32 cellular contexts compared by ENCODE assay signal in genomic region chr16:19135201-19135838, GRCh38. TPM values are rescaled to one million over a fixed set of nuclear protein-coding genes. Genes with fewer than 3 reads are reported as not detected.
DNase-seq lines count a peak whose midpoint lies in the region; ATAC-seq and TF ChIP-seq lines count a peak whose summit lies in the region.
"Had no signal": no experiment of that assay in that cellular context is flagged by ENCODE, and none has a peak within 500 bp of the region (broad histone marks: within the 10 kb centered on the region; RNA-seq: fewer than 3 reads in every experiment).

No MANE protein-coding gene starts in this region.

- no peak overlapping the region for H2AFZ ChIP-seq in hepatocyte

- H3K4me1 ChIP-seq in SJSA1 (replicated peaks): peaks cover 82% of the 10 kb centered on the region
- H3K4me1 ChIP-seq in hepatocyte (ENCODE audit: insufficient read depth): peaks cover 52% of the 10 kb centered on the region
- H3K4me1 ChIP-seq in transverse colon: peaks cover 33 to 71% (median 49%) of the 10 kb centered on the region in 4 donors

- no peaks in the 10 kb centered on the region for H3K9me3 ChIP-seq in SJSA1 (replicated peaks)
- H3K9me3 ChIP-seq in hepatocyte (ENCODE audit: low read depth): no peaks in the 10 kb centered on the region
- H3K9me3 ChIP-seq in transverse colon: no peaks in the 10 kb centered on the region
- H3K9me3 ChIP-seq: esophagus muscularis mucosa, heart right ventricle, neutrophil, right lobe of liver, SK-N-SH, thoracic aorta, vagina had no signal

- TF ChIP-seq POLR2A in transverse colon (IDR thresholded peaks at IDR 0.05): no peak

- no peak for TF ChIP-seq CTCF in hepatocyte (IDR thresholded peaks at IDR 0.05; ENCODE audit: poor library complexity)
- TF ChIP-seq CTCF in transverse colon (IDR thresholded peaks at IDR 0.05): no peak
- TF ChIP-seq CTCF in MCF 10A (IDR thresholded peaks at IDR 0.05; ENCODE audit: unreplicated experiment): no peak

- TF ChIP-seq EP300 in transverse colon (IDR thresholded peaks at IDR 0.05; ENCODE audit: low read depth): no peak

- WGBS in hepatocyte (ENCODE audit: low lambda C conversion rate, missing lambda C conversion rate): 62% methylated on average over 10 of the region's 10 CpGs
- 69 to 80% methylated on average over 2 to 10 of the region's 10 CpGs for WGBS in transverse colon (ENCODE audit: low coverage in 1 of 2), 2 donors

- H3K4me3 ChIP-seq in SJSA1 (no peak overlapping the region), hepatocyte (no peak overlapping the region), transverse colon (no peak overlapping the region)
- H3K4me3 ChIP-seq: esophagus muscularis mucosa, heart right ventricle, K562, right lobe of liver, thoracic aorta, vagina had no signal

- CTCF ChIA-PET in MCF 10A (lab: Yijun Ruan, JAX): interaction anchor here (0.6 to 2.8 kb wide), 6 partner anchors 11 to 420 kb away, joined by 3 to 20 read pairs (median 6); partner anchors contain the start of gene VPS35L

- no TSS peak for BruUV-seq in MCF 10A (replicated peaks; lab: Mats Ljungman, UMichigan)

- no peaks in the 10 kb centered on the region for H4K20me1 ChIP-seq in hepatocyte (ENCODE audit: insufficient read depth, poor library complexity, severe bottlenecking)

- DNase-seq in NCI-H510A treated with DMSO at 0.1 percent for 48 hours (lab: John Stamatoyannopoulos, UW) (peak; percentile 86), NCI-H510A (lab: John Stamatoyannopoulos, UW) (no peak), SJSA1 (ENCODE audit: low read depth in 1 of 2, low spot score in 2 of 2) (peak in 1 of 2 experiments; percentile 63), hepatocyte (ENCODE audit: low spot score) (no peak), transverse colon (no peak), MCF 10A (ENCODE audit: unreplicated experiment) (no peak)
- DNase-seq: activated B cell treated with CpG ODN at 0.5 μM for 24 hours; activated CD4-positive, alpha-beta T cell treated with anti-CD3 and anti-CD28 coated beads, Interleukin-2, amount 50 U/mL, for 1 hour; activated gamma-delta T cell; activated naive CD8-positive, alpha-beta T cell treated with anti-CD3 and anti-CD28 coated beads for 36 hours; activated T-cell treated with anti-CD3 and anti-CD28 coated beads, Interleukin-2, amount 50 U/mL, for 4 hours; anterior cingulate cortex; DND-41; effector CD4-positive, alpha-beta T cell; foreskin melanocyte; GF-D8; NCI-H226; right lobe of liver; RPMI8226; SK-N-SH; stimulated activated CD8-positive, alpha-beta memory T cell treated with anti-CD3 and anti-CD28 coated beads, Interleukin-4, amount 100 ng/mL, for 48 hours had no signal

- no peaks in the 10 kb centered on the region for H3K9me2 ChIP-seq in hepatocyte (replicated peaks; ENCODE audit: insufficient read depth)
- H3K9me2 ChIP-seq: SK-N-SH had no signal

- in situ Hi-C loops in transverse colon (cut with MboI; ENCODE audit: low pct_ligation_motif_present in 1 of 4, low pct_unique_long_range_greater_than_20kb in 1 of 4, low sequenced_read_pairs in 3 of 4): no loop called here

- H3K9me3 Mint-ChIP-seq in MCF 10A (ENCODE audit: unreplicated experiment): no peaks in the 10 kb centered on the region
- H3K9me3 Mint-ChIP-seq: activated B cell treated with CpG ODN at 0.5 μM for 24 hours; activated naive CD8-positive, alpha-beta T cell treated with anti-CD3 and anti-CD28 coated beads for 36 hours; activated T-cell treated with anti-CD3 and anti-CD28 coated beads, Interleukin-2, amount 50 U/mL, for 4 hours; stimulated activated naive CD8-positive, alpha-beta T cell treated with anti-CD3 and anti-CD28 coated beads, Interleukin-15, Interleukin-2, amounts not matched to agents 100 ng/mL and 50 ng/mL, for 24 hours had no signal

- H3K27ac Mint-ChIP-seq in MCF 10A (ENCODE audit: low read depth, unreplicated experiment): no peak overlapping the region
- H3K27ac Mint-ChIP-seq: activated B cell treated with CpG ODN at 0.5 μM for 24 hours; activated naive CD8-positive, alpha-beta T cell treated with anti-CD3 and anti-CD28 coated beads for 36 hours; progenitor cell of endocrine pancreas; stimulated activated naive CD8-positive, alpha-beta T cell treated with anti-CD3 and anti-CD28 coated beads, Interleukin-15, Interleukin-2, amounts not matched to agents 100 ng/mL and 50 ng/mL, for 24 hours had no signal

- H3K79me2 ChIP-seq in hepatocyte: no peaks in the 10 kb centered on the region

- H3K36me3 ChIP-seq in SJSA1 (no peaks in the 10 kb centered on the region), hepatocyte (replicated peaks; ENCODE audit: insufficient read depth, low read depth) (no peaks in the 10 kb centered on the region), transverse colon (no peaks in the 10 kb centered on the region)
- H3K36me3 ChIP-seq: esophagus muscularis mucosa, heart right ventricle, neutrophil, right lobe of liver, thoracic aorta, vagina had no signal

- POLR2A ChIA-PET in MCF 10A (lab: Yijun Ruan, JAX): interaction anchor here (1.7 to 11.6 kb wide), 2 partner anchors 9 to 17 kb away, joined by 6 to 298 read pairs; partner anchors contain the start of gene ITPRIPL2

- H3K27me3 Mint-ChIP-seq in MCF 10A (ENCODE audit: insufficient read depth, unreplicated experiment): no peaks in the 10 kb centered on the region

- H3K4me1 Mint-ChIP-seq in MCF 10A (ENCODE audit: insufficient read depth, unreplicated experiment): peaks cover 55% of the 10 kb centered on the region

- no peak overlapping the region for H3K4me3 Mint-ChIP-seq in MCF 10A (ENCODE audit: unreplicated experiment)
- H3K4me3 Mint-ChIP-seq: activated B cell treated with CpG ODN at 0.5 μM for 24 hours; activated naive CD8-positive, alpha-beta T cell treated with anti-CD3 and anti-CD28 coated beads for 36 hours; activated T-cell treated with anti-CD3 and anti-CD28 coated beads, Interleukin-2, amount 50 U/mL, for 4 hours; stimulated activated naive CD8-positive, alpha-beta T cell treated with anti-CD3 and anti-CD28 coated beads, Interleukin-15, Interleukin-2, amounts not matched to agents 100 ng/mL and 50 ng/mL, for 24 hours had no signal

- ATAC-seq in GM21576 (IDR thresholded peaks at IDR 0.05; ENCODE audit: unreplicated experiment) (no peak), HG02610 (IDR thresholded peaks at IDR 0.05; ENCODE audit: unreplicated experiment) (no peak)
- ATAC-seq: activated T-cell treated with anti-CD3 and anti-CD28 coated beads, Interleukin-2, amount 50 U/mL, for 4 hours had no signal

- H3K4me2 ChIP-seq in hepatocyte: no peak overlapping the region
- H3K4me2 ChIP-seq: SK-N-SH had no signal

- peak overlapping the region; percentile 49 for H3K27ac ChIP-seq in SJSA1
- peak overlapping the region; percentile 87 for H3K27ac ChIP-seq in hepatocyte
- peak overlapping the region in 3 of 4 donors; percentile 54 to 64 (median 64) for H3K27ac ChIP-seq in transverse colon
- H3K27ac ChIP-seq: esophagus muscularis mucosa, neutrophil, right lobe of liver, thoracic aorta had no signal

- no peaks in the 10 kb centered on the region for H3K36me3 Mint-ChIP-seq in MCF 10A (ENCODE audit: insufficient read depth, unreplicated experiment)
- H3K36me3 Mint-ChIP-seq: activated naive CD8-positive, alpha-beta T cell treated with anti-CD3 and anti-CD28 coated beads for 36 hours had no signal

- no peaks in the 10 kb centered on the region for H3K27me3 ChIP-seq in SJSA1 (replicated peaks)
- H3K27me3 ChIP-seq in hepatocyte: no peaks in the 10 kb centered on the region
- no peaks in the 10 kb centered on the region for H3K27me3 ChIP-seq in transverse colon
- H3K27me3 ChIP-seq: esophagus muscularis mucosa, neutrophil, right lobe of liver, vagina had no signal

- intact Hi-C loops in transverse colon (cut with DNase I; ENCODE audit: low total_unique reads) (no loop called here), MCF 10A (cut with micrococcal nuclease) (no loop called here)

RNA-seq across cellular contexts. Expression of gene ITPRIPL2, which starts 21.6 kb away (rescaled TPM):
- 30.5 and 34.0 TPM in 2 replicates for total RNA-seq in SJSA1 (2014; rRNA removed; shearing (Covaris generic))
- total RNA-seq in hepatocyte (16.3 and 20.1 TPM in 2 replicates), transverse colon (10 to 100 TPM; 22.9 to 79.3 (median 48.0) TPM), MCF 10A (2022) (49.3 and 53.7 TPM in 2 replicates)
- 8.6 and 10.3 TPM in 2 replicates for polyA plus RNA-seq in hepatocyte

RNA-seq across cellular contexts. Expression of gene SYT17, which starts 32.7 kb away (rescaled TPM):
- total RNA-seq in SJSA1 (2014; rRNA removed; shearing (Covaris generic)): 0.29 and 0.88 TPM in 2 replicates
- 4.3 and 6.7 TPM in 2 replicates for total RNA-seq in hepatocyte
- polyA plus RNA-seq in hepatocyte: 6.9 and 7.3 TPM in 2 replicates
- total RNA-seq in transverse colon: 10 to 100 TPM in 3 of 4 donors, 1 to 10 TPM in 1; 9.1 to 51.7 (median 19.1) TPM
- not detected in 2 replicates for total RNA-seq in MCF 10A (2022)
- total RNA-seq: K562; T-helper 1 cell treated with Interleukin-12 subunit alpha and Interleukin-12 subunit beta and Interleukin-4 antibody, amounts not matched to agents 30 ng/mL and 1 ng/mL, for 36 hours had no signal
- polyA plus RNA-seq: K562 had no signal
